ENCODE assay signal across 8 cellular contexts in genomic region chr7:100435401-100436304, GRCh38. TPM values are rescaled to one million over a fixed set of nuclear protein-coding genes. Genes with fewer than 3 reads are reported as not detected.
DNase-seq lines count a peak whose midpoint lies in the region; ATAC-seq and TF ChIP-seq lines count a peak whose summit lies in the region.

No MANE protein-coding gene starts in this region.

- TF ChIP-seq CTCF in foreskin keratinocyte (conservative IDR thresholded peaks at IDR 0.05) (no peak), osteoblast (IDR thresholded peaks at IDR 0.05; ENCODE audit: extremely low read depth, low read depth, low read length) (no peak)

- H3K27me3 ChIP-seq in foreskin keratinocyte: no peaks in the 10 kb centered on the region
- no peaks in the 10 kb centered on the region for H3K27me3 ChIP-seq in osteoblast (ENCODE audit: insufficient read depth, low read length)

- no peaks in the 10 kb centered on the region for H3K9me3 ChIP-seq in osteoblast (ENCODE audit: low read depth, low read length)

- H3K27ac ChIP-seq in foreskin keratinocyte (peak overlapping the region; percentile 88), osteoblast (ENCODE audit: low read depth, low read length) (peak overlapping the region; percentile 76)

- H3K4me1 ChIP-seq in foreskin keratinocyte (peaks cover 3% of the 10 kb centered on the region), osteoblast (ENCODE audit: insufficient read depth, low read length) (peaks cover 20% of the 10 kb centered on the region)

- ATAC-seq in HG02678 (IDR thresholded peaks at IDR 0.05; ENCODE audit: unreplicated experiment) (peak; percentile 29), foreskin keratinocyte (peak; percentile 71)

- H3K4me3 ChIP-seq in osteoblast (ENCODE audit: insufficient read depth, low read length): peak overlapping the region; percentile 93

- H3K36me3 ChIP-seq in osteoblast (ENCODE audit: insufficient read depth, low read length): peaks cover 34% of the 10 kb centered on the region

- peaks cover 20% of the 10 kb centered on the region for H4K20me1 ChIP-seq in osteoblast (ENCODE audit: insufficient read depth, low read length)

- peaks cover 56% of the 10 kb centered on the region for H3K79me2 ChIP-seq in osteoblast (ENCODE audit: insufficient read depth, low read length)

- H2AFZ ChIP-seq in osteoblast (ENCODE audit: low read length): peak overlapping the region; percentile 77

- peak overlapping the region; percentile 70 for H3K4me2 ChIP-seq in osteoblast (ENCODE audit: insufficient read depth, low read length)

- DNase-seq in NCI-H345 (lab: John Stamatoyannopoulos, UW) (peak; percentile 49), NCI-H345 treated with DMSO at 0.1 percent for 48 hours (lab: John Stamatoyannopoulos, UW; ENCODE audit: unreplicated experiment) (no peak), NOMO-1 (lab: John Stamatoyannopoulos, UW; ENCODE audit: unreplicated experiment in 2 of 2) (peak; percentile 46 to 51), foreskin keratinocyte (peak in 1 of 2 donors; percentile 38), osteoblast (ENCODE audit: insufficient read length, low spot score, missing footprints) (peak; percentile 94), medulla oblongata (ENCODE audit: extremely low spot score) (no peak)
- peak; percentile 28 for DNase-seq in activated T-helper 9 cell treated with anti-CD3 and anti-CD28 coated beads, Interleukin-2, amount 50 U/mL, for 16 hours (ENCODE audit: low read depth)

RNA-seq across cellular contexts. Expression of gene PPP1R35, which starts 0.6 kb away (rescaled TPM):
- total RNA-seq in foreskin keratinocyte: 28.4 and 32.3 TPM in 2 replicates
- 45.8 and 52.1 TPM in 2 replicates for polyA plus RNA-seq in foreskin keratinocyte
- 9.7 and 11.9 TPM in 2 replicates for total RNA-seq in osteoblast

RNA-seq across cellular contexts. Expression of gene MEPCE, which starts 6.0 kb away (rescaled TPM):
- total RNA-seq in foreskin keratinocyte (27.6 and 34.1 TPM in 2 replicates), osteoblast (28.6 and 29.7 TPM in 2 replicates)
- polyA plus RNA-seq in foreskin keratinocyte: 28.2 and 33.5 TPM in 2 replicates

RNA-seq across cellular contexts. Expression of gene ZCWPW1, which starts 7.2 kb away (rescaled TPM):
- total RNA-seq in foreskin keratinocyte: 1.3 and 1.6 TPM in 2 replicates
- polyA plus RNA-seq in foreskin keratinocyte: 1.3 and 1.4 TPM in 2 replicates
- 2.2 and 2.4 TPM in 2 replicates for total RNA-seq in osteoblast

RNA-seq across cellular contexts. Expression of gene SPACDR, which starts 28.4 kb away (rescaled TPM):
- total RNA-seq in foreskin keratinocyte: 0.28 and 0.54 TPM in 2 replicates
- polyA plus RNA-seq in foreskin keratinocyte: 0.77 and 1.1 TPM in 2 replicates
- total RNA-seq in osteoblast: 0.36 TPM in 1 of 2 replicates, not detected in the other

RNA-seq across cellular contexts. Expression of gene TSC22D4, which starts 43.4 kb away (rescaled TPM):
- total RNA-seq in foreskin keratinocyte (37.8 and 44.4 TPM in 2 replicates), osteoblast (18.5 and 19.4 TPM in 2 replicates)
- 42.9 and 52.7 TPM in 2 replicates for polyA plus RNA-seq in foreskin keratinocyte

Comparison
In these comparisons a context has a peak if more than half of its experiments do, and no peak if none do; other contexts are left out.
1. DNase-seq: peak in NCI-H345 (single experiment), NOMO-1 (2 of 2), activated T-helper 9 cell treated with anti-CD3 and anti-CD28 coated beads, Interleukin-2, amount 50 U/mL, for 16 hours (single experiment) and osteoblast (single experiment); none in NCI-H345 treated with DMSO at 0.1 percent for 48 hours (single experiment) and medulla oblongata (single experiment).